Comparison of ENCODE assay signal across 14 cellular contexts in genomic region chr5:87308024-87308423, GRCh38. TPM values are rescaled to one million over a fixed set of nuclear protein-coding genes. Genes with fewer than 3 reads are reported as not detected.
DNase-seq lines count a peak whose midpoint lies in the region; ATAC-seq, FAIRE-seq and TF ChIP-seq lines count a peak whose summit lies in the region.
"Had no signal": no experiment of that assay in that cellular context is flagged by ENCODE, and none has a peak within 500 bp of the region (broad histone marks: within the 10 kb centered on the region; RNA-seq: fewer than 3 reads in every experiment).

No MANE protein-coding gene starts in this region.

- no peaks in the 10 kb centered on the region for H3K27me3 Mint-ChIP-seq in activated T-helper 2 cell treated with anti-CD3 and anti-CD28 coated beads, Interferon-gamma antibody, Interleukin-2, Interleukin-4, amounts not matched to agents 10 μg/mL and 5 μg/mL and 100 μg/mL, durations not matched to agents 14 hours and 24 hours and 36 hours (ENCODE audit: low read depth)
- H3K27me3 Mint-ChIP-seq in CD14-positive monocyte (ENCODE audit: low read depth in 3 of 3): no peaks in the 10 kb centered on the region
- H3K27me3 Mint-ChIP-seq: CD8-positive, alpha-beta memory T cell had no signal

- no peak overlapping the region for H3K14ac ChIP-seq in H1 (ENCODE audit: insufficient read length)

- no peak overlapping the region for H4K5ac ChIP-seq in H1 (ENCODE audit: insufficient read length, low read depth, low read length)

- DNase-seq in H1 (ENCODE audit: low read depth in 1 of 2, low spot score in 2 of 2): no peak
- DNase-seq in activated T-helper 2 cell treated with anti-CD3 and anti-CD28 coated beads, Interferon-gamma antibody, Interleukin-2, Interleukin-4, amounts not matched to agents 10 μg/mL and 5 μg/mL and 100 μg/mL, durations not matched to agents 14 hours and 24 hours and 36 hours (ENCODE audit: low spot score): no peak
- DNase-seq in CD14-positive monocyte (ENCODE audit: low spot score): no peak
- no peak for DNase-seq in H7
- DNase-seq in testis: no peak
- DNase-seq: CD8-positive, alpha-beta memory T cell; MV-4-11; ovary; PC-9 had no signal

- no peak overlapping the region for H3K4me3 Mint-ChIP-seq in activated T-helper 2 cell treated with anti-CD3 and anti-CD28 coated beads, Interferon-gamma antibody, Interleukin-2, Interleukin-4, amounts not matched to agents 10 μg/mL and 5 μg/mL and 100 μg/mL, durations not matched to agents 14 hours and 24 hours and 36 hours (ENCODE audit: low read depth)
- no peak overlapping the region for H3K4me3 Mint-ChIP-seq in CD14-positive monocyte
- H3K4me3 Mint-ChIP-seq: CD8-positive, alpha-beta memory T cell had no signal

- no peak overlapping the region for H4K8ac ChIP-seq in H1 (ENCODE audit: extremely low read depth, insufficient read depth, low read length)

- TF ChIP-seq POLR2A in H1 (IDR thresholded peaks at IDR 0.05; ENCODE audit: control extremely low read depth in 1 of 2, low read depth in 2 of 2, low read length in 2 of 2): no peak
- TF ChIP-seq POLR2A in testis (IDR thresholded peaks at IDR 0.05): no peak

- no peak overlapping the region for H3K9ac ChIP-seq in H1 (replicated peaks in 1 of 4; ENCODE audit: extremely low read depth in 1 of 4, low read depth in 3 of 4, low read length in 3 of 4)

- peaks cover 0 to 9% (median 1%) of the 10 kb centered on the region in 4 experiments; a peak in 3 of 7 replicates for H3K4me1 ChIP-seq in H1 (replicated peaks in 1 of 4; ENCODE audit: control insufficient read depth in 3 of 4, insufficient read depth in 4 of 4, low read length in 3 of 4)
- H3K4me1 ChIP-seq in testis: no peaks in the 10 kb centered on the region

- H3K4me2 ChIP-seq in H1 (ENCODE audit: insufficient read depth in 1 of 2, low read depth in 2 of 2, low read length in 2 of 2): peak overlapping the region; percentile 14 to 37; a peak in 2 of 4 replicates
- H3K4me2 ChIP-seq: PC-9 had no signal

- no peak overlapping the region for H2BK15ac ChIP-seq in H1 (ENCODE audit: low read length)

- H3K27ac ChIP-seq in H1 (ENCODE audit: low read depth, low read length) (no peak overlapping the region), testis (no peak overlapping the region)
- H3K27ac ChIP-seq: ovary, PC-9, vagina had no signal

- TF ChIP-seq EP300 in H1 (IDR thresholded peaks at IDR 0.05; ENCODE audit: borderline replicate concordance in 1 of 2, low read depth in 2 of 2, low read length in 2 of 2): no peak

- no peak overlapping the region for H2AK5ac ChIP-seq in H1 (ENCODE audit: low read depth, low read length)

- H3K27me3 ChIP-seq in H1 (replicated peaks in 1 of 4; ENCODE audit: control insufficient read depth in 3 of 4, extremely low read depth in 1 of 4, insufficient read depth in 3 of 4, low read length in 3 of 4) (no peaks in the 10 kb centered on the region), H7 (ENCODE audit: control insufficient read depth, insufficient read depth, low read length) (no peaks in the 10 kb centered on the region), testis (no peaks in the 10 kb centered on the region)
- H3K27me3 ChIP-seq: ovary, vagina had no signal

- no peak overlapping the region for H3K56ac ChIP-seq in H1 (replicated peaks; ENCODE audit: insufficient read length, low read depth, low read length)

- peaks cover 6% of the 10 kb centered on the region; the same call in 1 of the 2 replicates for H3K79me1 ChIP-seq in H1 (ENCODE audit: low read depth, low read length)

- CTCF ChIA-PET in H1 (lab: Charles Lee; ENCODE audit: partially characterized antibody): no interaction called here

- H3K79me2 ChIP-seq in H1 (ENCODE audit: control insufficient read depth in 1 of 2, insufficient read depth in 2 of 2, low read length in 2 of 2): peaks cover 0 to 58% of the 10 kb centered on the region in 2 experiments; a peak in 2 of 4 replicates

- peaks cover 21% of the 10 kb centered on the region for H3K9me3 Mint-ChIP-seq in activated T-helper 2 cell treated with anti-CD3 and anti-CD28 coated beads, Interferon-gamma antibody, Interleukin-2, Interleukin-4, amounts not matched to agents 10 μg/mL and 5 μg/mL and 100 μg/mL, durations not matched to agents 14 hours and 24 hours and 36 hours
- H3K9me3 Mint-ChIP-seq in CD14-positive monocyte: peaks cover 0 to 5% (median 0%) of the 10 kb centered on the region in 7 donors

- H2AFZ ChIP-seq in H1 (ENCODE audit: low read length): no peak overlapping the region
- H2AFZ ChIP-seq: PC-9 had no signal

- FAIRE-seq in H1 (lab: Jason Lieb, UNC): no peak

- no peak overlapping the region for H2BK5ac ChIP-seq in H1 (ENCODE audit: low read depth, low read length)

- H3K4me1 Mint-ChIP-seq in activated T-helper 2 cell treated with anti-CD3 and anti-CD28 coated beads, Interferon-gamma antibody, Interleukin-2, Interleukin-4, amounts not matched to agents 10 μg/mL and 5 μg/mL and 100 μg/mL, durations not matched to agents 14 hours and 24 hours and 36 hours (ENCODE audit: low read depth): peaks cover 20% of the 10 kb centered on the region
- peaks cover 6% of the 10 kb centered on the region for H3K4me1 Mint-ChIP-seq in CD14-positive monocyte

- no peak for TF ChIP-seq RAD21 in H1 (IDR thresholded peaks at IDR 0.05 in 1 of 2, conservative IDR thresholded peaks at IDR 0.05 in 1 of 2; ENCODE audit: low read depth in 2 of 2, low read length in 2 of 2)

- ATAC-seq in GM18867 (IDR thresholded peaks at IDR 0.05; ENCODE audit: unreplicated experiment) (peak; percentile 96), GM21737 (IDR thresholded peaks at IDR 0.05; ENCODE audit: unreplicated experiment) (peak; percentile 84), HG03342 (IDR thresholded peaks at IDR 0.05; ENCODE audit: unreplicated experiment) (peak; percentile 94)
- ATAC-seq: activated CD4-positive, CD25-positive, alpha-beta regulatory T cell treated with anti-CD3 and anti-CD28 coated beads, Interleukin-2, amount 50 U/mL, for 24 hours had no signal

- no peak overlapping the region for H2BK20ac ChIP-seq in H1 (ENCODE audit: low read length)

- no peak overlapping the region; a peak in 1 of 8 replicates for H3K4me3 ChIP-seq in H1 (ENCODE audit: extremely low read depth in 1 of 4, insufficient read depth in 2 of 4, low read depth in 3 of 4, low read length in 4 of 4)
- H3K4me3 ChIP-seq in H7 (ENCODE audit: insufficient read depth, low read depth, low read length): no peak overlapping the region
- no peak overlapping the region for H3K4me3 ChIP-seq in testis
- H3K4me3 ChIP-seq: ovary, PC-9, vagina had no signal

- no peak overlapping the region for H2BK120ac ChIP-seq in H1 (replicated peaks; ENCODE audit: low read depth, low read length)

- H3K36me3 ChIP-seq in H1 (ENCODE audit: control insufficient read depth in 2 of 4, insufficient read depth in 4 of 4, low read length in 3 of 4) (peaks cover 0 to 11% (median 6%) of the 10 kb centered on the region in 4 experiments; a peak in 3 of 8 replicates), H7 (replicated peaks; ENCODE audit: control insufficient read depth, insufficient read depth, low read length) (peaks cover 3% of the 10 kb centered on the region), testis (ENCODE audit: low read depth, missing control alignments) (no peaks in the 10 kb centered on the region)
- H3K36me3 ChIP-seq: ovary had no signal

- H3K18ac ChIP-seq in H1 (ENCODE audit: extremely low read depth, low read length): no peak overlapping the region

- H4K91ac ChIP-seq in H1 (replicated peaks; ENCODE audit: insufficient read length, low read length): no peak overlapping the region

- peaks cover 59% of the 10 kb centered on the region for H3K36me3 Mint-ChIP-seq in activated T-helper 2 cell treated with anti-CD3 and anti-CD28 coated beads, Interferon-gamma antibody, Interleukin-2, Interleukin-4, amounts not matched to agents 10 μg/mL and 5 μg/mL and 100 μg/mL, durations not matched to agents 14 hours and 24 hours and 36 hours (ENCODE audit: low read depth)
- H3K36me3 Mint-ChIP-seq in CD14-positive monocyte: peaks cover 33 to 46% of the 10 kb centered on the region in 2 donors

- H3K23me2 ChIP-seq in H1 (ENCODE audit: low read depth, low read length): no peaks in the 10 kb centered on the region

- no peak overlapping the region for H3K23ac ChIP-seq in H1 (ENCODE audit: insufficient read length)

- H3K27ac Mint-ChIP-seq in activated T-helper 2 cell treated with anti-CD3 and anti-CD28 coated beads, Interferon-gamma antibody, Interleukin-2, Interleukin-4, amounts not matched to agents 10 μg/mL and 5 μg/mL and 100 μg/mL, durations not matched to agents 14 hours and 24 hours and 36 hours: no peak overlapping the region
- no peak overlapping the region for H3K27ac Mint-ChIP-seq in CD14-positive monocyte

- H3K9me3 ChIP-seq in H1 (ENCODE audit: insufficient read depth in 2 of 2, low read depth in 1 of 2, low read length in 1 of 2): no peaks in the 10 kb centered on the region
- H3K9me3 ChIP-seq in testis: no peaks in the 10 kb centered on the region
- H3K9me3 ChIP-seq: ovary, vagina had no signal

- POLR2A ChIA-PET in H1 (lab: Charles Lee; ENCODE audit: partially characterized antibody): interaction anchor here (1.2 kb wide), 1 partner anchor 12 kb away, joined by 3 read pairs; no protein-coding TSS in a partner anchor

- no peak for TF ChIP-seq CTCF in H1 (IDR thresholded peaks at IDR 0.05; ENCODE audit: control extremely low read depth in 1 of 3, insufficient read depth in 1 of 3, low read depth in 1 of 3, low read length in 3 of 3)
- no peak for TF ChIP-seq CTCF in CD14-positive monocyte (IDR thresholded peaks at IDR 0.05)
- no peak for TF ChIP-seq CTCF in testis (IDR thresholded peaks at IDR 0.05)

- H2BK12ac ChIP-seq in H1 (ENCODE audit: low read depth, low read length): no peak overlapping the region

- 85% methylated on average over 1 of the region's 1 CpG; no CpG with 5 or more reads in 1 of the 2 experiments for WGBS in H1 (ENCODE audit: extremely low coverage in 1 of 2, insufficient coverage in 1 of 2, insufficient read length in 1 of 2, insufficient replicate concordance in 2 of 2, low coverage in 1 of 2, low lambda C conversion rate in 2 of 2, missing lambda C conversion rate in 1 of 2), 2 experiments
- WGBS in testis, 2 donors: 74 to 78% methylated on average over 1 of the region's 1 CpG

- no peak overlapping the region for H3K4ac ChIP-seq in H1 (replicated peaks; ENCODE audit: insufficient read length, low read depth, low read length)

- no peaks in the 10 kb centered on the region for H4K20me1 ChIP-seq in H1 (replicated peaks in 1 of 2; ENCODE audit: control insufficient read depth in 1 of 2, insufficient read depth in 2 of 2, low read length in 2 of 2)

- intact Hi-C loops in activated T-helper 2 cell treated with anti-CD3 and anti-CD28 coated beads, Interferon-gamma antibody, Interleukin-2, Interleukin-4, amounts not matched to agents 10 μg/mL and 5 μg/mL and 100 μg/mL, durations not matched to agents 14 hours and 24 hours and 36 hours (cut with micrococcal nuclease): no loop called here
- intact Hi-C loops in CD14-positive monocyte (cut with micrococcal nuclease) (no loop called here), testis (cut with DNase I; ENCODE audit: low total_unique reads) (no loop called here)

RNA-seq across cellular contexts. Expression of gene RASA1, which starts 40.3 kb away (rescaled TPM):
- 33.7 and 33.8 TPM in 2 replicates for total RNA-seq in H1 (2021; fragmentation: NEBNext Ultra II Directional; extraction: Animal tissue kit (Norgen Biotek cat#: 25700))
- 11.2 and 15.9 TPM in 2 replicates for polyA plus RNA-seq in H1 (2011; rRNA removed)
- 21.3 TPM for polyA plus RNA-seq in H1 (2011; cell fraction: cytosol; rRNA removed)
- 15.2 TPM for polyA plus RNA-seq in H1 (2011; cell fraction: nucleus; rRNA removed)
- polyA plus RNA-seq in H1 (2012, experiment 1 of 2): 15.4 to 25.0 TPM (median 19.3 TPM) in 4 replicates
- polyA plus RNA-seq in H1 (2012, experiment 2 of 2): 1.5 TPM
- polyA plus RNA-seq in H1 (2013, experiment 1 of 2): 18.7 TPM
- polyA plus RNA-seq in H1 (2013, experiment 2 of 2): 18.2 TPM
- polyA minus RNA-seq in H1 (2011; rRNA and poly(A)+ RNA removed): 23.8 and 32.5 TPM in 2 replicates
- 16.3 TPM for polyA minus RNA-seq in H1 (2011; cell fraction: cytosol; rRNA and poly(A)+ RNA removed)
- polyA minus RNA-seq in H1 (2011; cell fraction: nucleus; rRNA and poly(A)+ RNA removed): 36.5 TPM
- 21.1 and 21.9 TPM in 2 replicates for total RNA-seq in activated T-helper 2 cell treated with anti-CD3 and anti-CD28 coated beads, Interferon-gamma antibody, Interleukin-2, Interleukin-4, amounts not matched to agents 10 μg/mL and 5 μg/mL and 100 μg/mL, durations not matched to agents 14 hours and 24 hours and 36 hours
- polyA plus RNA-seq in CD14-positive monocyte: 1 to 10 TPM; 2.1 to 4.0 TPM
- total RNA-seq in H7 (2014; rRNA removed; shearing (Covaris generic)): 23.3 and 32.0 TPM in 2 replicates
- total RNA-seq in testis: 10 to 100 TPM; 61.1 to 65.2 TPM
- 45.9 TPM for polyA plus RNA-seq in testis (ENCODE audit: insufficient read depth, low read depth, low replicate concordance)
